Comparison of ENCODE assay signal across 2 cellular contexts in genomic region chr1:109396971-109397370, GRCh38.
TF ChIP-seq lines count a peak whose summit lies in the region.

No MANE protein-coding gene starts in this region.

TF ChIP-seq in A549, 52 proteins besides CTCF, POLR2A, EP300 and RAD21 (continued from another document):
- TF ChIP-seq MAX (IDR thresholded peaks at IDR 0.05) = no peak
- TF ChIP-seq MAFK (IDR thresholded peaks at IDR 0.05; ENCODE audit: partially characterized antibody) = no peak
- TF ChIP-seq PHF8 (IDR thresholded peaks at IDR 0.05; ENCODE audit: borderline replicate concordance, low read depth) = no peak
- TF ChIP-seq ZFP36 (IDR thresholded peaks at IDR 0.05; ENCODE audit: borderline replicate concordance, partially characterized antibody) = no peak
- TF ChIP-seq GATA3 (IDR thresholded peaks at IDR 0.05; ENCODE audit: borderline replicate concordance) = no peak
- TF ChIP-seq KDM1A (IDR thresholded peaks at IDR 0.05; ENCODE audit: low read depth) = no peak
- no peak for TF ChIP-seq JUN (IDR thresholded peaks at IDR 0.05)

TF ChIP-seq in GM23338, 12 proteins besides CTCF, POLR2A, EP300 and RAD21 (continued from another document):
- TF ChIP-seq REST (IDR thresholded peaks at IDR 0.05; ENCODE audit: unreplicated experiment) (no peak), ZNF462 (CRISPR knock-in tag; IDR thresholded peaks at IDR 0.05) (no peak), NANOG (IDR thresholded peaks at IDR 0.05; ENCODE audit: borderline replicate concordance) (no peak), EZH2 (IDR thresholded peaks at IDR 0.05; ENCODE audit: low read depth, unreplicated experiment) (no peak), ZNF331 (CRISPR knock-in tag; IDR thresholded peaks at IDR 0.05; ENCODE audit: low read depth) (no peak), EZH2phosphoT487 (IDR thresholded peaks at IDR 0.05; ENCODE audit: unreplicated experiment) (no peak), ETS1 (IDR thresholded peaks at IDR 0.05) (no peak), JUNB (IDR thresholded peaks at IDR 0.05; ENCODE audit: unreplicated experiment) (no peak), POLR2AphosphoS5 (IDR thresholded peaks at IDR 0.05; ENCODE audit: low read depth) (no peak)
